Comparison of ENCODE assay signal across 8 cellular contexts in the genomic region with DNA sequence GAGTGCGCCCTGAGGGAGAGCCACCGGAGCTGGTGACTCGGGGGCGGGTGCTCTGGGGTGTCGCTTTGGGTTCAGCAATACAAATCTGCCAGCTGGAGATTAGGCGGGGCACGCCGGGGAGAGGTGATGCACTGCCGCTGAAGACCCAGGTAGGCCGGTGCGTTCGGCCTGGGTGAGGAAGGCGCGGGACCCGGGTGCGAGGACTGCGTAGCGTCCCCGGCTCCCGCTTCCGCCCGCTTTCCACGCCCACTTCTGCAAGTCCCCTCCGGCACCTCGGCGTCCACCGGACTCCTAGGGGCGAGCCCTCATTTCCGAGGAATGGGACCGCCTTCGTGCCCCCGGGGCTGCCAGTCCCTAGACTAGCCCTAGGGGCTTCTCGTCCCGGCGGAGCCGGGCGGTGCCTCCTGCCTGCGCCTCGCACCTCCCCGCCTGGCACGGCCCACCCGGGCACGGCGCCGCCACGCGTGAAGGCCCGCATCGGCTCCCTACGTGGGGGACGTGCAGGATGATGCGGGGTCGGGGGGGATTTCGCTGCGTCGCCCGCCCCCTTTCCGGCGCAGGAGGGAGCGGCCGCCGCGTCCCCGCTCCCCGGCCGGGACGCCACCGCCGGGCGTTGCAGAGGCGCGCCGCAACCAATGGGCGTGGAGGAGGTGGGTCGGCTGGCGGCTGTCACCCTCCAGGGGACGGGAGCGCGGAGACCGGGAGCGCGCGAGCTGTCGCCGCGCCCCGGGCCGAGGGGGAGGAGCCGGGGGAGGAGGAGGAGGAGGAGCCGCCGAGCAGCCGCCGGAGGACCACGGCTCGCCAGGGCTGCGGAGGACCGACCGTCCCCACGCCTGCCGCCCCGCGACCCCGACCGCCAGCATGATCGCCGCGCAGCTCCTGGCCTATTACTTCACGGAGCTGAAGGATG. TPM values are rescaled to one million over a fixed set of nuclear protein-coding genes. Genes with fewer than 3 reads are reported as not detected.
A peak's percentile ranks its signal among the peaks of the same experiment; 100 is the strongest.
DNase-seq lines count a peak whose midpoint lies in the region; TF ChIP-seq lines count a peak whose summit lies in the region.

No MANE protein-coding gene starts in this region.

- peak overlapping the region; percentile 93 for H3K4me3 ChIP-seq in left ventricle myocardium inferior
- peak overlapping the region; percentile 95 to 98 for H3K4me3 ChIP-seq in prostate gland
- peak overlapping the region; percentile 78 for H3K4me3 ChIP-seq in urinary bladder (ENCODE audit: low read depth, low read length)

- peak; percentile 95 for DNase-seq in HEK293T (ENCODE audit: extremely low spot score)
- peak; percentile 91 for DNase-seq in NAMALWA (ENCODE audit: low spot score)
- DNase-seq in T follicular helper cell (ENCODE audit: low read depth) = peak; percentile 87
- peak; percentile 93 for DNase-seq in left ventricle myocardium inferior
- DNase-seq in prostate gland (ENCODE audit: low spot score) = peak; percentile 93

- no peaks in the 10 kb centered on the region for H3K36me3 ChIP-seq in left ventricle myocardium inferior
- no peaks in the 10 kb centered on the region for H3K36me3 ChIP-seq in prostate gland
- no peaks in the 10 kb centered on the region for H3K36me3 ChIP-seq in urinary bladder (ENCODE audit: insufficient read depth)

- H3K27me3 ChIP-seq in left ventricle myocardium inferior (ENCODE audit: low read depth) (no peaks in the 10 kb centered on the region), prostate gland (replicated peaks; ENCODE audit: insufficient read depth) (no peaks in the 10 kb centered on the region)

- intact Hi-C loops in left ventricle myocardium inferior (cut with micrococcal nuclease) (no loop called here), prostate gland (cut with DNase I) (loop anchor here (5.0 kb wide), 4 partner anchors 44 to 81 kb away; no protein-coding TSS in a partner anchor)

- 2 to 12% (median 2%) methylated on average over 70 to 108 of the region's 108 CpGs for WGBS in adipose tissue, 3 donors
- WGBS in prostate gland = under 1% methylated on average over 76 of the region's 108 CpGs
- 2% methylated on average over 108 of the region's 108 CpGs for WGBS in urinary bladder

- TF ChIP-seq POLR2A in GM10847 (IDR thresholded peaks at IDR 0.05; ENCODE audit: extremely low read depth, insufficient read length) = peak; percentile 70
- TF ChIP-seq POLR2A in prostate gland (IDR thresholded peaks at IDR 0.05) = peak; percentile 94

- CTCF ChIA-PET in HEK293T (lab: Yijun Ruan, JAX) = no interaction called here

- H3K4me1 ChIP-seq in left ventricle myocardium inferior (peaks cover 60% of the 10 kb centered on the region), prostate gland (replicated peaks) (peaks cover 17% of the 10 kb centered on the region), urinary bladder (ENCODE audit: insufficient read depth) (no peaks in the 10 kb centered on the region)

- peak overlapping the region; percentile 84 for H3K27ac ChIP-seq in adipose tissue (ENCODE audit: low read depth, low read length)
- H3K27ac ChIP-seq in left ventricle myocardium inferior (replicated peaks) = peak overlapping the region; percentile 98
- peak overlapping the region; percentile 94 to 98 for H3K27ac ChIP-seq in prostate gland
- H3K27ac ChIP-seq in urinary bladder (ENCODE audit: low read depth) = peak overlapping the region; percentile 96

- TF ChIP-seq CTCF in left ventricle myocardium inferior (IDR thresholded peaks at IDR 0.05; ENCODE audit: borderline replicate concordance) = no peak
- peak in 1 of 4 experiments; percentile 28 for TF ChIP-seq CTCF in prostate gland (IDR thresholded peaks at IDR 0.05)

- POLR2A ChIA-PET in HEK293T (lab: Yijun Ruan, JAX) = interaction anchor here (0.9 to 2.7 kb wide), 5 partner anchors 9 to 74 kb away, joined by 3 to 7 read pairs (median 3); no protein-coding TSS in a partner anchor

- H3K9me3 ChIP-seq in left ventricle myocardium inferior (replicated peaks) (no peaks in the 10 kb centered on the region), prostate gland (no peaks in the 10 kb centered on the region)

TF ChIP-seq in HEK293T, 16 proteins besides CTCF, POLR2A, EP300 and RAD21:
- peak; percentile 88 for TF ChIP-seq L3MBTL2 (conservative IDR thresholded peaks at IDR 0.05)
- TF ChIP-seq FOXM1 (IDR thresholded peaks at IDR 0.05; ENCODE audit: borderline replicate concordance) = no peak
- no peak for TF ChIP-seq ZNF384 (IDR thresholded peaks at IDR 0.05)
- peak; percentile 41; the same call in 1 of the 2 replicates for TF ChIP-seq LEF1 (IDR thresholded peaks at IDR 0.05; ENCODE audit: borderline replicate concordance)
- peak; percentile 44; the same call in 1 of the 2 replicates for TF ChIP-seq HDGF (IDR thresholded peaks at IDR 0.05; ENCODE audit: borderline replicate concordance)
- TF ChIP-seq, protein P1, sequence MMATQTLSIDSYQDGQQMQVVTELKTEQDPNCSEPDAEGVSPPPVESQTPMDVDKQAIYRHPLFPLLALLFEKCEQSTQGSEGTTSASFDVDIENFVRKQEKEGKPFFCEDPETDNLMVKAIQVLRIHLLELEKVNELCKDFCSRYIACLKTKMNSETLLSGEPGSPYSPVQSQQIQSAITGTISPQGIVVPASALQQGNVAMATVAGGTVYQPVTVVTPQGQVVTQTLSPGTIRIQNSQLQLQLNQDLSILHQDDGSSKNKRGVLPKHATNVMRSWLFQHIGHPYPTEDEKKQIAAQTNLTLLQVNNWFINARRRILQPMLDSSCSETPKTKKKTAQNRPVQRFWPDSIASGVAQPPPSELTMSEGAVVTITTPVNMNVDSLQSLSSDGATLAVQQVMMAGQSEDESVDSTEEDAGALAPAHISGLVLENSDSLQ (IDR thresholded peaks at IDR 0.05) = peak; percentile 52; the same call in 1 of the 2 replicates

RNA-seq across cellular contexts. Expression of a gene that starts 40.0 kb away (rescaled TPM):
- 10 to 100 TPM; 12.2 to 52.5 (median 29.6) TPM for polyA plus RNA-seq in adipose tissue
- 219 TPM for total RNA-seq in left ventricle myocardium inferior
- total RNA-seq in prostate gland = 100 to 1,000 TPM in 1 of 2 donors, 10 to 100 TPM in 1; 67.8 to 134 TPM
- total RNA-seq in urinary bladder = 37.5 TPM
- polyA plus RNA-seq in urinary bladder = 130 TPM

Comparison
In these comparisons a context has a peak if more than half of its experiments do, and no peak if none do; other contexts are left out.
1. Peak in every context shown above with its lines: DNase-seq, H3K4me3 ChIP-seq and H3K27ac ChIP-seq.